ENCODE assay signal across 8 cellular contexts in genomic region chr2:43174368-43175186, GRCh38. TPM values are rescaled to one million over a fixed set of nuclear protein-coding genes. Genes with fewer than 3 reads are reported as not detected.
A peak's percentile ranks its signal among the peaks of the same experiment; 100 is the strongest.
DNase-seq lines count a peak whose midpoint lies in the region; ATAC-seq, FAIRE-seq and TF ChIP-seq lines count a peak whose summit lies in the region.

No MANE protein-coding gene starts in this region.

- H3K36me3 Mint-ChIP-seq in neural progenitor cell, result no peaks in the 10 kb centered on the region

- no peak overlapping the region for H3K9ac ChIP-seq in neural progenitor cell

- no peaks in the 10 kb centered on the region for H3K9me3 Mint-ChIP-seq in neural progenitor cell

- H3K79me2 ChIP-seq in neural progenitor cell (ENCODE audit: low read depth), result no peaks in the 10 kb centered on the region

- ATAC-seq in HG02678 (IDR thresholded peaks at IDR 0.05; ENCODE audit: unreplicated experiment), result peak; percentile 82
- peak; percentile 2 to 33 for ATAC-seq in upper lobe of left lung (ENCODE audit: low FRiP score in 2 of 2)

- DNase-seq in GM12892 (ENCODE audit: insufficient read length) (peak; percentile 66), RPMI8226 (peak; percentile 75), neural progenitor cell (ENCODE audit: low spot score) (no peak), upper lobe of left lung (peak in 1 of 2 donors; percentile 53), GM03348 (ENCODE audit: low spot score) (no peak), foreskin melanocyte (no peak)
- peak; percentile 60 for DNase-seq in activated naive CD8-positive, alpha-beta T cell treated with anti-CD3 and anti-CD28 coated beads, Interleukin-2, amount 50 U/mL, for 16 hours (ENCODE audit: low read depth, low spot score)

- H3K4me3 ChIP-seq in neural progenitor cell (no peak overlapping the region), upper lobe of left lung (no peak overlapping the region)

- peaks cover 57% of the 10 kb centered on the region for H3K4me1 Mint-ChIP-seq in neural progenitor cell

- no peak for TF ChIP-seq EP300 in upper lobe of left lung (IDR thresholded peaks at IDR 0.05)

- FAIRE-seq in GM12892 (lab: Jason Lieb, UNC), result peak; percentile 66

- H3K9me3 ChIP-seq in neural progenitor cell (ENCODE audit: low read depth) (peaks cover 4% of the 10 kb centered on the region), upper lobe of left lung (peaks cover 0 to 20% (median 8%) of the 10 kb centered on the region in 4 donors)

- TF ChIP-seq CTCF in neural progenitor cell (IDR thresholded peaks at IDR 0.05), result no peak
- TF ChIP-seq CTCF in upper lobe of left lung (IDR thresholded peaks at IDR 0.05), result no peak

- H3K27me3 Mint-ChIP-seq in neural progenitor cell (ENCODE audit: insufficient read depth, low read depth), result peaks cover 11% of the 10 kb centered on the region

- peak overlapping the region; percentile 16 for H3K4me3 Mint-ChIP-seq in neural progenitor cell

- peaks cover 16% of the 10 kb centered on the region for H3F3A ChIP-seq in neural progenitor cell (ENCODE audit: low read depth)

- H2AFZ ChIP-seq in neural progenitor cell (replicated peaks), result no peak overlapping the region

- no peak overlapping the region for H3K4me2 ChIP-seq in neural progenitor cell

- H3K27ac Mint-ChIP-seq in neural progenitor cell, result peak overlapping the region; percentile 35

- H3K36me3 ChIP-seq in neural progenitor cell (no peaks in the 10 kb centered on the region), upper lobe of left lung (no peaks in the 10 kb centered on the region)

- H3K27me3 ChIP-seq in neural progenitor cell (no peaks in the 10 kb centered on the region), upper lobe of left lung (no peaks in the 10 kb centered on the region)

- peaks cover 12% of the 10 kb centered on the region for H3K4me1 ChIP-seq in neural progenitor cell
- H3K4me1 ChIP-seq in upper lobe of left lung, result peaks cover 53 to 78% (median 62%) of the 10 kb centered on the region in 4 donors

- H4K20me1 ChIP-seq in neural progenitor cell (ENCODE audit: low read depth), result no peaks in the 10 kb centered on the region

- WGBS in upper lobe of left lung, 2 donors, result 24 to 38% methylated on average over 10 of the region's 10 CpGs

- TF ChIP-seq POLR2A in GM12892 (IDR thresholded peaks at IDR 0.05; ENCODE audit: low read depth, low read length) (no peak), upper lobe of left lung (IDR thresholded peaks at IDR 0.05) (no peak)

- H3K27ac ChIP-seq in neural progenitor cell, result no peak overlapping the region
- peak overlapping the region; percentile 75 to 89 (median 88) for H3K27ac ChIP-seq in upper lobe of left lung

RNA-seq across cellular contexts. Expression of gene ZFP36L2, which starts 51.8 kb away (rescaled TPM):
- polyA plus RNA-seq in GM12892 (2012; ENCODE audit: missing spikeins), result 17.0 TPM
- total RNA-seq in neural progenitor cell (ENCODE audit: low replicate concordance), result 13.8 and 15.1 TPM in 2 replicates
- total RNA-seq in upper lobe of left lung, result 100 to 1,000 TPM in 4 of 6 donors, 10 to 100 TPM in 2; 65.4 to 180 (median 127) TPM

Comparison
In these comparisons a context has a peak if more than half of its experiments do, and no peak if none do; other contexts are left out.
1. DNase-seq: peak in GM12892 (single experiment), RPMI8226 (single experiment) and activated naive CD8-positive, alpha-beta T cell treated with anti-CD3 and anti-CD28 coated beads, Interleukin-2, amount 50 U/mL, for 16 hours (single experiment); none in neural progenitor cell (single experiment), GM03348 (single experiment) and foreskin melanocyte (single experiment).